Comparison of ENCODE assay signal across 8 cellular contexts in the genomic region with DNA sequence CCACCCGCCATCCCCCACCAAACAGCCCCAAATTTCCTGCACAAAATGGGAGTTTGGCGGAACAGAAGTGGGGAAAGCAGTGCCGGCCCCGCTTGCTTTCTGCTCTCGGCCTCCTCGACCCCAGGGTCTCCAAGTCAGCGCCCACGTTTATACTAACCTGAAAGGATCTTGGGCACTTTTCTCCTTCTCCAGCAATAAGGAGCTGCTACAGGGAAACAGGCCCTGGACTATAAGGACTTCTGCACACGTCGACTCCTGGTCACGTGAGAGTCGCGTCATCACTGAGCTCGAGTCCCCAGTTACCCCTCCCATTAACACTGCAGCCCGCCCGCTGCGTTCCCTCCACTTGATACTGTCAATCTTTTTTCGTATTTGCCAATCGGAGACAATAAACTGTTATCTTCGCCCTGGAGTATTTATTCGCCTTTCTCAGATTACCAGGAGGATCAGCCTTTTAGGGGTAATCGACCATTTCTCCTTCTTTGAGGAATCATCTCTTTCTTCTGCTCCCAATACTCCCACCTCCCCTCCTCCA. TPM values are rescaled to one million over a fixed set of nuclear protein-coding genes. Genes with fewer than 3 reads are reported as not detected.
A peak's percentile ranks its signal among the peaks of the same experiment; 100 is the strongest.
DNase-seq lines count a peak whose midpoint lies in the region; ATAC-seq and TF ChIP-seq lines count a peak whose summit lies in the region.

A gene with protein sequence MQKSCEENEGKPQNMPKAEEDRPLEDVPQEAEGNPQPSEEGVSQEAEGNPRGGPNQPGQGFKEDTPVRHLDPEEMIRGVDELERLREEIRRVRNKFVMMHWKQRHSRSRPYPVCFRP (minus strand): TSS at position 235 of the 535 bp plus-strand sequence. CDS start 1,176 bp downstream, outside the sequence.

- peak; percentile 95 for ATAC-seq in HG02571 (IDR thresholded peaks at IDR 0.05; ENCODE audit: unreplicated experiment)
- peak; percentile 94 to 99 (median 97) for ATAC-seq in heart right ventricle

- peak within 1 kb of the TSS; percentile 41 to 84 (median 68) for H3K4me3 ChIP-seq in heart right ventricle

- H3K27me3 ChIP-seq in heart right ventricle: peaks cover 0 to 36% (median 0%) of the 10 kb centered on the region in 7 donors

- TF ChIP-seq CTCF in heart right ventricle (IDR thresholded peaks at IDR 0.05) (no peak), type B pancreatic cell (conservative IDR thresholded peaks at IDR 0.05) (no peak)

- peaks cover 17% of the 10 kb centered on the region for H3K36me3 Mint-ChIP-seq in type B pancreatic cell

- intact Hi-C loops in heart right ventricle (cut with DNase I): loop anchor here in 5 of 10 donors (5.0 to 10.0 kb wide), 3 partner anchors 38 to 80 kb away; a partner anchor contains a TSS

- peak; percentile 27 for DNase-seq in GM04504 (ENCODE audit: low read depth)
- peak; percentile 25 for DNase-seq in NCI-H1048 (lab: John Stamatoyannopoulos, UW)
- DNase-seq in SW480 (ENCODE audit: low spot score): peak; percentile 72
- peak; percentile 73 for DNase-seq in amniotic epithelial cell (ENCODE audit: low read depth)
- peak; percentile 72 to 84 for DNase-seq in heart right ventricle
- DNase-seq in pons (ENCODE audit: low spot score): peak; percentile 91
- no peak for DNase-seq in type B pancreatic cell (ENCODE audit: extremely low spot score, unreplicated experiment)

- H3K9me3 Mint-ChIP-seq in type B pancreatic cell: no peaks in the 10 kb centered on the region

- peak within 1 kb of the TSS; percentile 95 for H3K4me3 Mint-ChIP-seq in type B pancreatic cell

- no peaks in the 10 kb centered on the region for H3K9me3 ChIP-seq in heart right ventricle

- H3K27ac Mint-ChIP-seq in type B pancreatic cell: peak within 1 kb of the TSS; percentile 97

- no peaks in the 10 kb centered on the region for H3K27me3 Mint-ChIP-seq in type B pancreatic cell

- H3K27ac ChIP-seq in heart right ventricle: peak within 1 kb of the TSS; percentile 70 to 92 (median 86)

- WGBS in heart right ventricle, 2 donors: 0 to 1% methylated on average over 22 of the region's 22 CpGs

- H3K4me1 ChIP-seq in heart right ventricle: peaks cover 0 to 21% (median 11%) of the 10 kb centered on the region in 9 donors

- H3K36me3 ChIP-seq in heart right ventricle: peaks cover 0 to 19% (median 0%) of the 10 kb centered on the region in 9 donors

- peaks cover 14% of the 10 kb centered on the region for H3K4me1 Mint-ChIP-seq in type B pancreatic cell (ENCODE audit: unreplicated experiment)

RNA-seq across cellular contexts. Expression of the gene that starts here (rescaled TPM):
- total RNA-seq in heart right ventricle: 10 to 100 TPM; 39.2 to 56.6 (median 51.9) TPM
- polyA plus RNA-seq in heart right ventricle: 10 to 100 TPM; 39.6 to 45.0 TPM
- total RNA-seq in type B pancreatic cell (ENCODE audit: low replicate concordance): 61.8 and 99.8 TPM in 2 replicates
